Comparison of ENCODE assay signal across 4 cellular contexts in the genomic region with DNA sequence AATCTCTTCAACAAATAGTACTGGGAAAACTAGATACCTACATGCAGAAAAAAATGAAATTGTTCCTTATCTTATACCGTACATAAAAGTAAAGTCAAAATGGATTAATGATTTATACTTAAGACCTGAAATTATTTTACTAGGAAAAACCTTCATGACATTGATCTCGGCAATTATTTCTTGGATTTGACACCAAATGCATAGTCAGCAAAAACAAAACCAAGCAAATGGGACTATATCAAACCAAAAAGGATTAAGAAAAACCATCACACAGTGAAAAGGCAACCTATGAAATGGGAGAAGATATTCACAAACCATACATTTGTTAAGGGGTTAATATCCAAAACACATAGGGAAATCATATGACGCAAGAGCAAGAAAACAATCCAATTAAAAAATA.
TF ChIP-seq lines count a peak whose summit lies in the region.

No MANE protein-coding gene starts in this region.

TF ChIP-seq in A549, 52 proteins besides CTCF, POLR2A, EP300 and RAD21:
- TF ChIP-seq PHF8 (IDR thresholded peaks at IDR 0.05; ENCODE audit: borderline replicate concordance, low read depth): no peak
- peak; percentile 98 for TF ChIP-seq MAFK (IDR thresholded peaks at IDR 0.05; ENCODE audit: partially characterized antibody)

TF ChIP-seq in IMR-90, 13 proteins besides CTCF, POLR2A, EP300 and RAD21:
- TF ChIP-seq MAFK (IDR thresholded peaks at IDR 0.05; ENCODE audit: low read depth, low read length) (peak; percentile 98), NFE2L2 (IDR thresholded peaks at IDR 0.05; ENCODE audit: low read depth, low read length) (no peak), CEBPB (IDR thresholded peaks at IDR 0.05; ENCODE audit: low read depth, low read length) (peak; percentile 32; the same call in 1 of the 2 replicates)
TF ChIP-seq in IMR-90: peak in this region for 2.

TF ChIP-seq in H1, 55 proteins besides CTCF, POLR2A, EP300 and RAD21:
- TF ChIP-seq MAFK (IDR thresholded peaks at IDR 0.05; ENCODE audit: low read depth, low read length) (peak; percentile 89), GTF2F1 (IDR thresholded peaks at IDR 0.05; ENCODE audit: borderline replicate concordance, low read depth, low read length) (no peak)

TF ChIP-seq in GM12891, 5 proteins besides CTCF, POLR2A, EP300 and RAD21:
- no peak for TF ChIP-seq POLR2AphosphoS5 (IDR thresholded peaks at IDR 0.05; ENCODE audit: low read depth, low read length)
- no peak for TF ChIP-seq PAX5 (IDR thresholded peaks at IDR 0.05; ENCODE audit: insufficient read depth, low read length, severe bottlenecking)
- no peak for TF ChIP-seq SPI1 (IDR thresholded peaks at IDR 0.05; ENCODE audit: low read depth, low read length)
